ENCODE assay signal across 1 cellular context in the genomic region with DNA sequence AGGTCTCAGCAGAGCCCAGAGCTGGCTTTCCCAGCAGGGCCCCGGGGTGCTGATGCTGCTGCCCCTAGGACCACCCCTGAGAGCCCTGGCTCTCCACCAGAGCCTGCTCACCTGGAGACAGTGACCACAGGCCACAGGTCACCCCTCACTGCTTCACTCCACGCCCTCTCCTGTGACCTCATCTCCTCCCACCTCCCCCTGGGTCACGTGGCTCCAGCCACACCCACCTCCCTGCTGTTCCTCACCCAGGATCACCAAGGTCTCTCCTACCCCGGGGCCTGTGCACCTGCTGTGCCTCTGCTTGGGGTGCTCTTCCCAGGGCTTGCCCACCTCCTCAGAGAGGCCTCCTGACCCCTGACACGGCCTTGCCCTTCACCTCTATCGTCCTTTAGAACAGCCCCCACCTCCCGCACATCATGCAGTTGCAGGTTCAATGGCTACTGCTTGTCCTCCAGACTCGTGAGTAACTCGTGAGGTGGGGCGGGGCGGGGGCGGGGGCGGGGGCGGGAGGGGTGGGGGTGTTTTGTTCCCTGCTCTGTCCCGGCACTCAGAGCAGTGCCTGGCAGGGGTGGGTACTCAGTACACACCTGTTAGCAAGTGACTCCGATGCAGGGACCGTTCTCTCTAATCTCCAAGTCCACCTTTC.
TF ChIP-seq lines count a peak whose summit lies in the region.

No MANE protein-coding gene starts in this region.

TF ChIP-seq in HCT116, 20 proteins besides CTCF, POLR2A, EP300 and RAD21 (continued from another document):
- TF ChIP-seq FOSL1 (IDR thresholded peaks at IDR 0.05; ENCODE audit: low read depth) (no peak), EZH2phosphoT487 (IDR thresholded peaks at IDR 0.05; ENCODE audit: borderline replicate concordance) (no peak), ELF1 (IDR thresholded peaks at IDR 0.05; ENCODE audit: borderline replicate concordance, low read depth) (no peak), SP1 (IDR thresholded peaks at IDR 0.05; ENCODE audit: low read depth) (no peak), EZH2 (IDR thresholded peaks at IDR 0.05) (no peak)
